ENCODE assay signal across 8 cellular contexts in the genomic region with DNA sequence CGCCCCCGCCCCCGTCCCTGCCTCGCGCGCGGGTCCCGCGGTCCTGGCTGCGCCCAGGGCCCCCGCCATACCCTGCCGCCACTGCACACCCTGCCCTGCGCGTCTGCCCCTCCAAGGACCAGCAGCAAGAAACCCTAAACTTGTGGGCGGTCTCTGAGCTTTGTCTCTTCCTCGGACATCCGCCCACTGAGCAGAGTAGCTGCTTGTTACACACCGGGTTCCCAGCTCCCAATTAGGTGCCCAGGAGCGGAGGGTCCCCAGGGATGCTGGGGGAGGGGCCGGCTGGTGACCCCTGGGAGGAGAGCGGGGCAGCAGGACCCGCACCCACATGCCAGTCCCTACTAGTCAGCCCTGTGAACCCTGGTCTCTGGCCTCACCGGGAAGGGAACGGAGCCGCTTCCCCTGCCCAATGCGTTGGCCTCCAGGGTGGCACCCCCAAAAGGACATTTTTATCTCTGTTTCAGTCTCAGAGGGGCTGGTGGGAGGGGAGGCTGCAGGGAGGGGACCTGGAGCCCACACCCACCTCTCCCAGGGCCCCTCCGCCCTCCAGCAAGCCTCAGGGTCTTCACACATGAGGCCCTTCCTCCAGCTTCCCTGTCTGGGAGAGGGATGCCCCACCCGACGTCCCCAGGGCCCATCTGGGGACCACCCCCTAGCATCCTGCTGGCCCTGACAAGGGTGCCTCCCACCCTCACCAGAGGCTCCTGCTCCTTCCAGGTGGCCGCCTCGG. TPM values are rescaled to one million over a fixed set of nuclear protein-coding genes. Genes with fewer than 3 reads are reported as not detected.
DNase-seq lines count a peak whose midpoint lies in the region; ATAC-seq and TF ChIP-seq lines count a peak whose summit lies in the region.

No MANE protein-coding gene starts in this region.

- no peak overlapping the region for H4K91ac ChIP-seq in IMR-90 (ENCODE audit: insufficient read depth, low read depth, low read length)

- dilution Hi-C loops in IMR-90 (cut with HindIII; ENCODE audit: low sequenced_read_pairs, unreplicated experiment) = no loop called here

- no peak overlapping the region for H3K14ac ChIP-seq in IMR-90 (replicated peaks; ENCODE audit: low read depth, low read length)

- H3K27ac ChIP-seq in IMR-90 (ENCODE audit: insufficient read depth, low read length) = no peak overlapping the region
- no peak overlapping the region for H3K27ac ChIP-seq in neural progenitor cell

- ATAC-seq in IMR-90 (ENCODE audit: low read depth) (peak; percentile 9; the same call in 1 of the 2 replicates), GM19467 (IDR thresholded peaks at IDR 0.05; ENCODE audit: unreplicated experiment) (no peak)

- H2BK5ac ChIP-seq in IMR-90 (ENCODE audit: low read depth, low read length, poor library complexity, severe bottlenecking) = no peak overlapping the region

- no peak overlapping the region for H2AK5ac ChIP-seq in IMR-90 (ENCODE audit: low read depth, low read length)

- in situ Hi-C loops in IMR-90 (cut with MboI; ENCODE audit: low sequenced_read_pairs) = no loop called here

- peak overlapping the region; percentile 84 for H3K27ac Mint-ChIP-seq in dendritic cell treated with granulocyte-macrophage colony-stimulating factor and Interleukin-4, amounts not matched to agents 40 ng/mL and 50 ng/mL, for 4 days
- H3K27ac Mint-ChIP-seq in neural progenitor cell = no peak overlapping the region

- H3K4me1 Mint-ChIP-seq in dendritic cell treated with granulocyte-macrophage colony-stimulating factor and Interleukin-4, amounts not matched to agents 40 ng/mL and 50 ng/mL, for 4 days (ENCODE audit: low read depth) = peaks cover 26% of the 10 kb centered on the region
- peaks cover 8% of the 10 kb centered on the region for H3K4me1 Mint-ChIP-seq in neural progenitor cell

- no TSS peak for BruUV-seq in IMR-90 (replicated peaks; lab: Mats Ljungman, UMichigan)

- no peak overlapping the region for H3K4me3 ChIP-seq in IMR-90 (ENCODE audit: insufficient read depth, low read depth, low read length)
- H3K4me3 ChIP-seq in neural progenitor cell = peak overlapping the region; percentile 71

- H3K79me1 ChIP-seq in IMR-90 (ENCODE audit: low read depth in 1 of 2, low read length in 2 of 2) = no peaks in the 10 kb centered on the region; a peak in 1 of 4 replicates

- TF ChIP-seq RAD21 in IMR-90 (IDR thresholded peaks at IDR 0.05; ENCODE audit: low read length) = no peak

- no peak overlapping the region for H3K56ac ChIP-seq in IMR-90 (ENCODE audit: extremely low read depth, insufficient read depth, low read length)

- H3K9ac ChIP-seq in IMR-90 (ENCODE audit: low read depth, low read length) (no peak overlapping the region), neural progenitor cell (no peak overlapping the region)

- H3K4ac ChIP-seq in IMR-90 (ENCODE audit: low read depth, low read length) = no peak overlapping the region

- peaks cover 3% of the 10 kb centered on the region; the same call in 1 of the 2 replicates for H4K20me1 ChIP-seq in IMR-90 (ENCODE audit: insufficient read depth, low read length)
- peaks cover 2% of the 10 kb centered on the region for H4K20me1 ChIP-seq in neural progenitor cell (ENCODE audit: low read depth)

- peaks cover 6% of the 10 kb centered on the region for H3K36me3 Mint-ChIP-seq in dendritic cell treated with granulocyte-macrophage colony-stimulating factor and Interleukin-4, amounts not matched to agents 40 ng/mL and 50 ng/mL, for 4 days (ENCODE audit: low read depth)
- no peaks in the 10 kb centered on the region for H3K36me3 Mint-ChIP-seq in neural progenitor cell

- POLR2A ChIA-PET in IMR-90 (lab: Charles Lee; ENCODE audit: unreplicated experiment) = no interaction called here

- TF ChIP-seq CTCF in IMR-90 (conservative IDR thresholded peaks at IDR 0.05; ENCODE audit: low read depth, low read length) = no peak
- no peak for TF ChIP-seq CTCF in neural progenitor cell (IDR thresholded peaks at IDR 0.05)

- no peaks in the 10 kb centered on the region for H3K9me3 Mint-ChIP-seq in dendritic cell treated with granulocyte-macrophage colony-stimulating factor and Interleukin-4, amounts not matched to agents 40 ng/mL and 50 ng/mL, for 4 days
- no peaks in the 10 kb centered on the region for H3K9me3 Mint-ChIP-seq in neural progenitor cell

- H3K23ac ChIP-seq in IMR-90 (ENCODE audit: low read depth, low read length) = no peak overlapping the region

- no peak overlapping the region for H3K18ac ChIP-seq in IMR-90 (ENCODE audit: low read depth, low read length)

- DNase-seq in DMS53 (lab: John Stamatoyannopoulos, UW) = peak; percentile 66
- no peak for DNase-seq in IMR-90
- DNase-seq in neural progenitor cell (ENCODE audit: low spot score) = peak; percentile 67
- no peak for DNase-seq in NCI-H345 treated with DMSO at 0.1 percent for 48 hours (lab: John Stamatoyannopoulos, UW; ENCODE audit: unreplicated experiment)
- no peak for DNase-seq in NCI-H1694 (lab: John Stamatoyannopoulos, UW)
- DNase-seq in NCI-H1092 treated with DMSO at 0.1 percent for 48 hours (lab: John Stamatoyannopoulos, UW) = no peak

- no peaks in the 10 kb centered on the region for H3K9me3 ChIP-seq in IMR-90 (ENCODE audit: control insufficient read depth, insufficient read depth, low read length)
- H3K9me3 ChIP-seq in neural progenitor cell (ENCODE audit: low read depth) = no peaks in the 10 kb centered on the region

- no peaks in the 10 kb centered on the region for H3K9me1 ChIP-seq in IMR-90 (ENCODE audit: insufficient read depth, low read length)

- peaks cover 14% of the 10 kb centered on the region for H3F3A ChIP-seq in neural progenitor cell (ENCODE audit: low read depth)

- H4K8ac ChIP-seq in IMR-90 (ENCODE audit: low read depth in 2 of 2, low read length in 2 of 2) = no peak overlapping the region

- H3K27me3 ChIP-seq in IMR-90 (ENCODE audit: control insufficient read depth, insufficient read depth, low read length) (no peaks in the 10 kb centered on the region), neural progenitor cell (peaks cover 17% of the 10 kb centered on the region)

- H3K27me3 Mint-ChIP-seq in dendritic cell treated with granulocyte-macrophage colony-stimulating factor and Interleukin-4, amounts not matched to agents 40 ng/mL and 50 ng/mL, for 4 days = peaks cover 23% of the 10 kb centered on the region
- peaks cover 7% of the 10 kb centered on the region for H3K27me3 Mint-ChIP-seq in neural progenitor cell (ENCODE audit: insufficient read depth, low read depth)

- H3K4me3 Mint-ChIP-seq in dendritic cell treated with granulocyte-macrophage colony-stimulating factor and Interleukin-4, amounts not matched to agents 40 ng/mL and 50 ng/mL, for 4 days = peak overlapping the region; percentile 70
- peak overlapping the region; percentile 82 for H3K4me3 Mint-ChIP-seq in neural progenitor cell

- no peaks in the 10 kb centered on the region for H3K36me3 ChIP-seq in IMR-90 (ENCODE audit: control insufficient read depth, insufficient read depth, low read length)
- H3K36me3 ChIP-seq in neural progenitor cell = no peaks in the 10 kb centered on the region

- no peaks in the 10 kb centered on the region for H3K79me2 ChIP-seq in neural progenitor cell (ENCODE audit: low read depth)

- no peaks in the 10 kb centered on the region for H3K4me1 ChIP-seq in IMR-90 (ENCODE audit: control insufficient read depth, insufficient read depth, low read length)
- peaks cover 4% of the 10 kb centered on the region for H3K4me1 ChIP-seq in neural progenitor cell

- no peak overlapping the region for H4K5ac ChIP-seq in IMR-90 (ENCODE audit: low read depth, low read length)

- H3K4me2 ChIP-seq in IMR-90 (ENCODE audit: low read depth, low read length) (no peak overlapping the region), neural progenitor cell (peak overlapping the region; percentile 96)

- peak overlapping the region; percentile 72 for H2AK9ac ChIP-seq in IMR-90 (replicated peaks; ENCODE audit: low read depth, low read length, poor library complexity)

- H2AFZ ChIP-seq in IMR-90 (replicated peaks; ENCODE audit: low read length, poor library complexity) (peak overlapping the region; percentile 51), neural progenitor cell (replicated peaks) (no peak overlapping the region)

- H2BK20ac ChIP-seq in IMR-90 (ENCODE audit: low read depth, low read length) = no peak overlapping the region

- CTCF ChIA-PET in IMR-90 (lab: Yijun Ruan, JAX) = no interaction called here

- WGBS in IMR-90 (ENCODE audit: extremely low coverage in 2 of 2, insufficient read length in 1 of 2), 2 experiments = 46% methylated on average over 4 of the region's 31 CpGs; no CpG with 5 or more reads in 1 of the 2 experiments

- no peak overlapping the region for H2BK120ac ChIP-seq in IMR-90 (ENCODE audit: low read depth, low read length)

- no peak overlapping the region for H2BK15ac ChIP-seq in IMR-90 (ENCODE audit: low read depth, low read length)

- TF ChIP-seq POLR2A in IMR-90 (IDR thresholded peaks at IDR 0.05; ENCODE audit: low read depth, low read length) = no peak

- intact Hi-C loops in IMR-90 (cut with micrococcal nuclease) = no loop called here
- intact Hi-C loops in dendritic cell treated with granulocyte-macrophage colony-stimulating factor and Interleukin-4, amounts not matched to agents 40 ng/mL and 50 ng/mL, for 4 days (cut with micrococcal nuclease) = no loop called here

TF ChIP-seq in IMR-90, 13 proteins besides CTCF, POLR2A, EP300 and RAD21 (continues in another document):
- TF ChIP-seq MAFK (IDR thresholded peaks at IDR 0.05; ENCODE audit: low read depth, low read length) (no peak), RCOR1 (IDR thresholded peaks at IDR 0.05; ENCODE audit: insufficient replicate concordance, low read length) (no peak)

RNA-seq across cellular contexts. Expression of a gene that starts 10.5 kb away (rescaled TPM):
- 20.3 and 21.1 TPM in 2 replicates for total RNA-seq in IMR-90 (2012; rRNA removed)
- polyA plus RNA-seq in IMR-90 (2012; rRNA removed) = 62.3 and 67.4 TPM in 2 replicates
- 33.4 and 56.7 TPM in 2 replicates for polyA plus RNA-seq in IMR-90 (2012; cell fraction: cytosol; rRNA removed)
- 57.3 and 74.5 TPM in 2 replicates for polyA plus RNA-seq in IMR-90 (2012; cell fraction: nucleus; rRNA removed; ENCODE audit: low replicate concordance)
- total RNA-seq in neural progenitor cell (ENCODE audit: low replicate concordance) = 3.3 and 6.1 TPM in 2 replicates

RNA-seq across cellular contexts. Expression of a gene that starts 15.4 kb away (rescaled TPM):
- 9.4 and 14.7 TPM in 2 replicates for total RNA-seq in IMR-90 (2012; rRNA removed)
- polyA plus RNA-seq in IMR-90 (2012; rRNA removed) = 18.8 and 22.5 TPM in 2 replicates
- 7.5 and 18.1 TPM in 2 replicates for polyA plus RNA-seq in IMR-90 (2012; cell fraction: cytosol; rRNA removed)
- 121 and 228 TPM in 2 replicates for polyA plus RNA-seq in IMR-90 (2012; cell fraction: nucleus; rRNA removed; ENCODE audit: low replicate concordance)
- total RNA-seq in neural progenitor cell (ENCODE audit: low replicate concordance) = 6.0 and 16.7 TPM in 2 replicates

RNA-seq across cellular contexts. Expression of a gene that starts 15.8 kb away (rescaled TPM):
- 5.0 and 5.3 TPM in 2 replicates for total RNA-seq in IMR-90 (2012; rRNA removed)
- polyA plus RNA-seq in IMR-90 (2012; rRNA removed) = 10.0 and 10.6 TPM in 2 replicates
- 7.2 and 11.4 TPM in 2 replicates for polyA plus RNA-seq in IMR-90 (2012; cell fraction: cytosol; rRNA removed)
- polyA plus RNA-seq in IMR-90 (2012; cell fraction: nucleus; rRNA removed; ENCODE audit: low replicate concordance) = 17.0 and 27.6 TPM in 2 replicates
- 8.0 and 18.6 TPM in 2 replicates for total RNA-seq in neural progenitor cell (ENCODE audit: low replicate concordance)

RNA-seq across cellular contexts. Expression of a gene that starts 53.8 kb away (rescaled TPM):
- total RNA-seq in IMR-90 (2012; rRNA removed) (1.1 and 1.3 TPM in 2 replicates), neural progenitor cell (ENCODE audit: low replicate concordance) (0.25 TPM in 1 of 2 replicates, not detected in the other)
- polyA plus RNA-seq in IMR-90 (2012; rRNA removed) = 11.0 and 12.0 TPM in 2 replicates
- 3.7 and 18.0 TPM in 2 replicates for polyA plus RNA-seq in IMR-90 (2012; cell fraction: cytosol; rRNA removed)
- 22.6 and 133 TPM in 2 replicates for polyA plus RNA-seq in IMR-90 (2012; cell fraction: nucleus; rRNA removed; ENCODE audit: low replicate concordance)

Comparison
In these comparisons a context has a peak if more than half of its experiments do, and no peak if none do; other contexts are left out.
1. DNase-seq: peak in DMS53 (single experiment) and neural progenitor cell (single experiment); none in IMR-90 (single experiment), NCI-H345 treated with DMSO at 0.1 percent for 48 hours (single experiment), NCI-H1694 (single experiment) and NCI-H1092 treated with DMSO at 0.1 percent for 48 hours (single experiment).